9 cellular contexts compared by ENCODE assay signal in genomic region chr19:52397310-52398090, GRCh38. TPM values are rescaled to one million over a fixed set of nuclear protein-coding genes. Genes with fewer than 3 reads are reported as not detected.
DNase-seq lines count a peak whose midpoint lies in the region; ATAC-seq and TF ChIP-seq lines count a peak whose summit lies in the region.
"Had no signal": no experiment of that assay in that cellular context is flagged by ENCODE, and none has a peak within 500 bp of the region (broad histone marks: within the 10 kb centered on the region; RNA-seq: fewer than 3 reads in every experiment).

TSS of gene ZNF528 (plus strand) at chr19:52397849. CDS start at chr19:52402014, 4,165 bp downstream.

- peaks cover 46% of the 10 kb centered on the region for H3K9me3 Mint-ChIP-seq in activated CD4-positive, alpha-beta T cell treated with anti-CD3 and anti-CD28 coated beads, Interleukin-2, amount 10 ng/mL, durations not matched to agents 24 days and 14 days

- peaks cover 16% of the 10 kb centered on the region for H3K4me1 Mint-ChIP-seq in activated CD4-positive, alpha-beta T cell treated with anti-CD3 and anti-CD28 coated beads, Interleukin-2, amount 10 ng/mL, durations not matched to agents 24 days and 14 days
- H3K4me1 Mint-ChIP-seq: neural crest cell had no signal

- TF ChIP-seq CTCF in HFF-Myc (IDR thresholded peaks at IDR 0.05; ENCODE audit: low read depth, low read length, missing control alignments) = no peak

- DNase-seq in DMS114 treated with DMSO at 0.1 percent for 48 hours (lab: John Stamatoyannopoulos, UW; ENCODE audit: unreplicated experiment) (peak; percentile 86), HFF-Myc (ENCODE audit: extremely low read depth, low read depth) (peak; percentile 66), NCI-H2196 (lab: John Stamatoyannopoulos, UW; ENCODE audit: unreplicated experiment) (peak; percentile 90), kidney tubule cell (ENCODE audit: low spot score) (peak; percentile 93)
- peak; percentile 97 for DNase-seq in activated CD4-positive, alpha-beta T cell treated with anti-CD3 and anti-CD28 coated beads, Interleukin-2, amount 10 ng/mL, durations not matched to agents 24 days and 14 days
- DNase-seq in stimulated activated CD4-positive, alpha-beta T cell treated with anti-CD3 and anti-CD28 coated beads, Interleukin-1b, Interleukin-23, amount 100 ng/mL, for 1 hour (ENCODE audit: low read depth in 2 of 2) = peak; percentile 77 to 88

- peak within 1 kb of the TSS; percentile 66 for H3K4me3 ChIP-seq in HFF-Myc (replicated peaks; ENCODE audit: low read depth, low read length)

- intact Hi-C loops in activated CD4-positive, alpha-beta T cell treated with anti-CD3 and anti-CD28 coated beads, Interleukin-2, amount 10 ng/mL, durations not matched to agents 24 days and 14 days (cut with micrococcal nuclease) = loop anchor here (1.0 kb wide), 2 partner anchors 27 to 241 kb away; partner anchors contain the start of gene ZNF83

- H3K36me3 Mint-ChIP-seq in activated CD4-positive, alpha-beta T cell treated with anti-CD3 and anti-CD28 coated beads, Interleukin-2, amount 10 ng/mL, durations not matched to agents 24 days and 14 days (ENCODE audit: low read depth) = peaks cover 56% of the 10 kb centered on the region

- peak within 1 kb of the TSS; percentile 85 for H3K27ac Mint-ChIP-seq in activated CD4-positive, alpha-beta T cell treated with anti-CD3 and anti-CD28 coated beads, Interleukin-2, amount 10 ng/mL, durations not matched to agents 24 days and 14 days

- H3K4me3 Mint-ChIP-seq in activated CD4-positive, alpha-beta T cell treated with anti-CD3 and anti-CD28 coated beads, Interleukin-2, amount 10 ng/mL, durations not matched to agents 24 days and 14 days = peak within 1 kb of the TSS; percentile 92
- H3K4me3 Mint-ChIP-seq: neural crest cell had no signal

- H3K27me3 Mint-ChIP-seq in activated CD4-positive, alpha-beta T cell treated with anti-CD3 and anti-CD28 coated beads, Interleukin-2, amount 10 ng/mL, durations not matched to agents 24 days and 14 days = no peaks in the 10 kb centered on the region

- peak within 1 kb of the TSS; percentile 67 for H3K27ac ChIP-seq in cingulate gyrus (ENCODE audit: low read depth, low read length)

- ATAC-seq in GM18868 (IDR thresholded peaks at IDR 0.05; ENCODE audit: unreplicated experiment) = no peak

RNA-seq across cellular contexts. Expression of gene ZNF528, which starts in this region (rescaled TPM):
- 5.7 and 7.9 TPM in 2 replicates for total RNA-seq in activated CD4-positive, alpha-beta T cell treated with anti-CD3 and anti-CD28 coated beads, Interleukin-2, amount 10 ng/mL, durations not matched to agents 24 days and 14 days
